Comparison of ENCODE assay signal across 1 cellular context in the genomic region with DNA sequence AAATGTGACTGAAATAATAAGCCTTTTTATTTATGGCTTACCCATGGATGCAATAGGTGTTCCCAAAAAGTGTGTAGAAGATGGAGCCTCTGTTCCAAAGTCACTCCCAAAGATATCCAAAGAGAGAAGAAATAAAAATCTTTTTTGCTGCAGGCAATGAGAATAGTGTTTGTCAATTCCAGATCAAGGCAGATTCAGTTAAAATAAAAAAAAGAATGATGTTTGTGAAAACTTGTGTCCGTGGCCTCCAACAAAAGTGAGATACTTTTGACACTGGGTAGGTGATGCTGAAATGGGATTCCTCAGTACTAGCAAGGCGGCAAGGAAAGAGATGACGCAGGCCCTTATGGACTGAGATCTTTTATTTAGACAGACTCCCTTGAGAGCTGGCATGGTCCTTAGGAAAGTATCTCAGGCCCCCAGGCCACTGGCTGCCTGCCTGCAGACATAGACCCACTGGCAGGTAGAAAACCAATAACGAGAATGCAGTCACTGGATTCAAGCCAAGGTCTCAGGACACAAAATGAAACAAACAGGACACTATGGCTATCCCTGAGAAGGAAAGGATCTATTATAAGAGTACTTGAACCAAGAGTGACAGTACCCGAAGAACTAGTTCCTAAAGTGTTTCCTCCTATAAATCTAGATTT.
TF ChIP-seq lines count a peak whose summit lies in the region.

No MANE protein-coding gene starts in this region.

TF ChIP-seq in GM23338, 12 proteins besides CTCF, POLR2A, EP300 and RAD21 (continued from another document):
- TF ChIP-seq, protein P1, sequence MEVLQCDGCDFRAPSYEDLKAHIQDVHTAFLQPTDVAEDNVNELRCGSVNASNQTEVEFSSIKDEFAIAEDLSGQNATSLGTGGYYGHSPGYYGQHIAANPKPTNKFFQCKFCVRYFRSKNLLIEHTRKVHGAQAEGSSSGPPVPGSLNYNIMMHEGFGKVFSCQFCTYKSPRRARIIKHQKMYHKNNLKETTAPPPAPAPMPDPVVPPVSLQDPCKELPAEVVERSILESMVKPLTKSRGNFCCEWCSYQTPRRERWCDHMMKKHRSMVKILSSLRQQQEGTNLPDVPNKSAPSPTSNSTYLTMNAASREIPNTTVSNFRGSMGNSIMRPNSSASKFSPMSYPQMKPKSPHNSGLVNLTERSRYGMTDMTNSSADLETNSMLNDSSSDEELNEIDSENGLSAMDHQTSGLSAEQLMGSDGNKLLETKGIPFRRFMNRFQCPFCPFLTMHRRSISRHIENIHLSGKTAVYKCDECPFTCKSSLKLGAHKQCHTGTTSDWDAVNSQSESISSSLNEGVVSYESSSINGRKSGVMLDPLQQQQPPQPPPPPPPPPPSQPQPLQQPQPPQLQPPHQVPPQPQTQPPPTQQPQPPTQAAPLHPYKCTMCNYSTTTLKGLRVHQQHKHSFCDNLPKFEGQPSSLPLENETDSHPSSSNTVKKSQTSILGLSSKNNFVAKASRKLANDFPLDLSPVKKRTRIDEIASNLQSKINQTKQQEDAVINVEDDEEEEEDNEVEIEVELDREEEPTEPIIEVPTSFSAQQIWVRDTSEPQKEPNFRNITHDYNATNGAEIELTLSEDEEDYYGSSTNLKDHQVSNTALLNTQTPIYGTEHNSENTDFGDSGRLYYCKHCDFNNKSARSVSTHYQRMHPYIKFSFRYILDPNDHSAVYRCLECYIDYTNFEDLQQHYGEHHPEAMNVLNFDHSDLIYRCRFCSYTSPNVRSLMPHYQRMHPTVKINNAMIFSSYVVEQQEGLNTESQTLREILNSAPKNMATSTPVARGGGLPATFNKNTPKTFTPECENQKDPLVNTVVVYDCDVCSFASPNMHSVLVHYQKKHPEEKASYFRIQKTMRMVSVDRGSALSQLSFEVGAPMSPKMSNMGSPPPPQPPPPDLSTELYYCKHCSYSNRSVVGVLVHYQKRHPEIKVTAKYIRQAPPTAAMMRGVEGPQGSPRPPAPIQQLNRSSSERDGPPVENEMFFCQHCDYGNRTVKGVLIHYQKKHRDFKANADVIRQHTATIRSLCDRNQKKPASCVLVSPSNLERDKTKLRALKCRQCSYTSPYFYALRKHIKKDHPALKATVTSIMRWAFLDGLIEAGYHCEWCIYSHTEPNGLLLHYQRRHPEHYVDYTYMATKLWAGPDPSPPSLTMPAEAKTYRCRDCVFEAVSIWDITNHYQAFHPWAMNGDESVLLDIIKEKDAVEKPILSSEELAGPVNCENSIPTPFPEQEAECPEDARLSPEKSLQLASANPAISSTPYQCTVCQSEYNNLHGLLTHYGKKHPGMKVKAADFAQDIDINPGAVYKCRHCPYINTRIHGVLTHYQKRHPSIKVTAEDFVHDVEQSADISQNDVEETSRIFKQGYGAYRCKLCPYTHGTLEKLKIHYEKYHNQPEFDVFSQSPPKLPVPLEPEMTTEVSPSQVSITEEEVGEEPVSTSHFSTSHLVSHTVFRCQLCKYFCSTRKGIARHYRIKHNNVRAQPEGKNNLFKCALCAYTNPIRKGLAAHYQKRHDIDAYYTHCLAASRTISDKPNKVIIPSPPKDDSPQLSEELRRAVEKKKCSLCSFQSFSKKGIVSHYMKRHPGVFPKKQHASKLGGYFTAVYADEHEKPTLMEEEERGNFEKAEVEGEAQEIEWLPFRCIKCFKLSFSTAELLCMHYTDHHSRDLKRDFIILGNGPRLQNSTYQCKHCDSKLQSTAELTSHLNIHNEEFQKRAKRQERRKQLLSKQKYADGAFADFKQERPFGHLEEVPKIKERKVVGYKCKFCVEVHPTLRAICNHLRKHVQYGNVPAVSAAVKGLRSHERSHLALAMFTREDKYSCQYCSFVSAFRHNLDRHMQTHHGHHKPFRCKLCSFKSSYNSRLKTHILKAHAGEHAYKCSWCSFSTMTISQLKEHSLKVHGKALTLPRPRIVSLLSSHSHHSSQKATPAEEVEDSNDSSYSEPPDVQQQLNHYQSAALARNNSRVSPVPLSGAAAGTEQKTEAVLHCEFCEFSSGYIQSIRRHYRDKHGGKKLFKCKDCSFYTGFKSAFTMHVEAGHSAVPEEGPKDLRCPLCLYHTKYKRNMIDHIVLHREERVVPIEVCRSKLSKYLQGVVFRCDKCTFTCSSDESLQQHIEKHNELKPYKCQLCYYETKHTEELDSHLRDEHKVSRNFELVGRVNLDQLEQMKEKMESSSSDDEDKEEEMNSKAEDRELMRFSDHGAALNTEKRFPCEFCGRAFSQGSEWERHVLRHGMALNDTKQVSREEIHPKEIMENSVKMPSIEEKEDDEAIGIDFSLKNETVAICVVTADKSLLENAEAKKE (CRISPR knock-in tag; IDR thresholded peaks at IDR 0.05), result no peak
- TF ChIP-seq, protein P2, sequence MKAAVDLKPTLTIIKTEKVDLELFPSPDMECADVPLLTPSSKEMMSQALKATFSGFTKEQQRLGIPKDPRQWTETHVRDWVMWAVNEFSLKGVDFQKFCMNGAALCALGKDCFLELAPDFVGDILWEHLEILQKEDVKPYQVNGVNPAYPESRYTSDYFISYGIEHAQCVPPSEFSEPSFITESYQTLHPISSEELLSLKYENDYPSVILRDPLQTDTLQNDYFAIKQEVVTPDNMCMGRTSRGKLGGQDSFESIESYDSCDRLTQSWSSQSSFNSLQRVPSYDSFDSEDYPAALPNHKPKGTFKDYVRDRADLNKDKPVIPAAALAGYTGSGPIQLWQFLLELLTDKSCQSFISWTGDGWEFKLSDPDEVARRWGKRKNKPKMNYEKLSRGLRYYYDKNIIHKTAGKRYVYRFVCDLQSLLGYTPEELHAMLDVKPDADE (IDR thresholded peaks at IDR 0.05), result no peak
- TF ChIP-seq ZNF114 (CRISPR knock-in tag; IDR thresholded peaks at IDR 0.05), result no peak
- no peak for TF ChIP-seq EZH2 (IDR thresholded peaks at IDR 0.05; ENCODE audit: low read depth, unreplicated experiment)
- no peak for TF ChIP-seq CREB1 (CRISPR knock-in tag; IDR thresholded peaks at IDR 0.05; ENCODE audit: low read depth)
- no peak for TF ChIP-seq JUNB (IDR thresholded peaks at IDR 0.05; ENCODE audit: unreplicated experiment)
- TF ChIP-seq EZH2phosphoT487 (IDR thresholded peaks at IDR 0.05; ENCODE audit: unreplicated experiment), result no peak
- no peak for TF ChIP-seq ZNF331 (CRISPR knock-in tag; IDR thresholded peaks at IDR 0.05; ENCODE audit: low read depth)
- TF ChIP-seq, protein P3, sequence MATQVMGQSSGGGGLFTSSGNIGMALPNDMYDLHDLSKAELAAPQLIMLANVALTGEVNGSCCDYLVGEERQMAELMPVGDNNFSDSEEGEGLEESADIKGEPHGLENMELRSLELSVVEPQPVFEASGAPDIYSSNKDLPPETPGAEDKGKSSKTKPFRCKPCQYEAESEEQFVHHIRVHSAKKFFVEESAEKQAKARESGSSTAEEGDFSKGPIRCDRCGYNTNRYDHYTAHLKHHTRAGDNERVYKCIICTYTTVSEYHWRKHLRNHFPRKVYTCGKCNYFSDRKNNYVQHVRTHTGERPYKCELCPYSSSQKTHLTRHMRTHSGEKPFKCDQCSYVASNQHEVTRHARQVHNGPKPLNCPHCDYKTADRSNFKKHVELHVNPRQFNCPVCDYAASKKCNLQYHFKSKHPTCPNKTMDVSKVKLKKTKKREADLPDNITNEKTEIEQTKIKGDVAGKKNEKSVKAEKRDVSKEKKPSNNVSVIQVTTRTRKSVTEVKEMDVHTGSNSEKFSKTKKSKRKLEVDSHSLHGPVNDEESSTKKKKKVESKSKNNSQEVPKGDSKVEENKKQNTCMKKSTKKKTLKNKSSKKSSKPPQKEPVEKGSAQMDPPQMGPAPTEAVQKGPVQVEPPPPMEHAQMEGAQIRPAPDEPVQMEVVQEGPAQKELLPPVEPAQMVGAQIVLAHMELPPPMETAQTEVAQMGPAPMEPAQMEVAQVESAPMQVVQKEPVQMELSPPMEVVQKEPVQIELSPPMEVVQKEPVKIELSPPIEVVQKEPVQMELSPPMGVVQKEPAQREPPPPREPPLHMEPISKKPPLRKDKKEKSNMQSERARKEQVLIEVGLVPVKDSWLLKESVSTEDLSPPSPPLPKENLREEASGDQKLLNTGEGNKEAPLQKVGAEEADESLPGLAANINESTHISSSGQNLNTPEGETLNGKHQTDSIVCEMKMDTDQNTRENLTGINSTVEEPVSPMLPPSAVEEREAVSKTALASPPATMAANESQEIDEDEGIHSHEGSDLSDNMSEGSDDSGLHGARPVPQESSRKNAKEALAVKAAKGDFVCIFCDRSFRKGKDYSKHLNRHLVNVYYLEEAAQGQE (IDR thresholded peaks at IDR 0.05; ENCODE audit: unreplicated experiment), result no peak
TF ChIP-seq in GM23338: peak in this region for 0.
